In genomic region chr11:134120143-134120850, GRCh38 we compare ENCODE assay signal across 8 cellular contexts. TPM values are rescaled to one million over a fixed set of nuclear protein-coding genes. Genes with fewer than 3 reads are reported as not detected.
A peak's percentile ranks its signal among the peaks of the same experiment; 100 is the strongest.
DNase-seq lines count a peak whose midpoint lies in the region; ATAC-seq and TF ChIP-seq lines count a peak whose summit lies in the region.

No MANE protein-coding gene starts in this region.

- peaks cover 2% of the 10 kb centered on the region for H3K79me2 ChIP-seq in fibroblast of lung (ENCODE audit: control insufficient read depth, insufficient read depth, low read length)

- peak overlapping the region; percentile 4 for H3K9ac ChIP-seq in fibroblast of lung (ENCODE audit: insufficient read depth, low read length)

- no peak overlapping the region for H3K4me3 Mint-ChIP-seq in activated CD4-positive, alpha-beta memory T cell treated with anti-CD3 and anti-CD28 coated beads, Interleukin-2, amount 10 ng/mL, durations not matched to agents 7 days and 5 days

- peak; percentile 87 for ATAC-seq in aorta (ENCODE audit: low FRiP score)

- H3K27ac ChIP-seq in fibroblast of lung (ENCODE audit: insufficient read depth, low read length) = peak overlapping the region; percentile 84
- H3K27ac ChIP-seq in muscle layer of duodenum (ENCODE audit: low read length) = peak overlapping the region; percentile 88
- H3K27ac ChIP-seq in aorta (ENCODE audit: low read depth in 1 of 2, low read length in 2 of 2) = peak overlapping the region; percentile 81 to 83

- H3K4me1 Mint-ChIP-seq in activated CD4-positive, alpha-beta memory T cell treated with anti-CD3 and anti-CD28 coated beads, Interleukin-2, amount 10 ng/mL, durations not matched to agents 7 days and 5 days = peaks cover 7% of the 10 kb centered on the region

- no peaks in the 10 kb centered on the region for H4K20me1 ChIP-seq in fibroblast of lung (ENCODE audit: control insufficient read depth, extremely low read depth, insufficient read depth, low read length)

- no peaks in the 10 kb centered on the region for H3K36me3 ChIP-seq in fibroblast of lung (ENCODE audit: control insufficient read depth, insufficient read depth, low read length)
- H3K36me3 ChIP-seq in muscle layer of duodenum (ENCODE audit: control insufficient read depth in 1 of 2, insufficient read depth in 2 of 2, low read length in 2 of 2) = peaks cover 0 to 5% of the 10 kb centered on the region in 2 donors
- no peaks in the 10 kb centered on the region for H3K36me3 ChIP-seq in aorta (ENCODE audit: control insufficient read depth in 1 of 2, insufficient read depth in 2 of 2, low read length in 1 of 2)

- H3K9me3 ChIP-seq in fibroblast of lung (ENCODE audit: control insufficient read depth, insufficient read depth, low read depth, low read length) = no peaks in the 10 kb centered on the region
- H3K9me3 ChIP-seq in muscle layer of duodenum (ENCODE audit: control insufficient read depth in 1 of 2, low read length in 2 of 2) = no peaks in the 10 kb centered on the region
- H3K9me3 ChIP-seq in aorta (ENCODE audit: control insufficient read depth, low read length) = no peaks in the 10 kb centered on the region

- H3K4me3 ChIP-seq in fibroblast of lung (replicated peaks in 1 of 4; ENCODE audit: control extremely low read depth in 1 of 4, insufficient read depth in 1 of 4, low read depth in 3 of 4, low read length in 4 of 4) = peak overlapping the region; percentile 19 to 48 (median 38)
- H3K4me3 ChIP-seq in muscle layer of duodenum (ENCODE audit: low read depth in 1 of 2, low read length in 2 of 2) = peak overlapping the region; percentile 14 to 48
- H3K4me3 ChIP-seq in aorta (ENCODE audit: low read length in 2 of 2) = peak overlapping the region; percentile 9 to 38

- POLR2A ChIA-PET in activated CD4-positive, alpha-beta memory T cell treated with anti-CD3 and anti-CD28 coated beads, Interleukin-2, amount 10 ng/mL, durations not matched to agents 7 days and 5 days (lab: Charles Lee) = no interaction called here

- no peak for TF ChIP-seq CTCF in fibroblast of lung (conservative IDR thresholded peaks at IDR 0.05 in 1 of 2, IDR thresholded peaks at IDR 0.05 in 1 of 2; ENCODE audit: low read depth in 1 of 2, low read length in 2 of 2)

- CTCF ChIA-PET in activated CD4-positive, alpha-beta memory T cell treated with anti-CD3 and anti-CD28 coated beads, Interleukin-2, amount 10 ng/mL, durations not matched to agents 7 days and 5 days (lab: Charles Lee) = interaction anchor here (0.9 to 1.5 kb wide), 2 partner anchors 70 kb away, joined by 3 to 4 read pairs; no protein-coding TSS in a partner anchor

- no peaks in the 10 kb centered on the region for H3K9me3 Mint-ChIP-seq in activated CD4-positive, alpha-beta memory T cell treated with anti-CD3 and anti-CD28 coated beads, Interleukin-2, amount 10 ng/mL, durations not matched to agents 7 days and 5 days

- intact Hi-C loops in aorta (cut with DNase I) = no loop called here

- peaks cover 27% of the 10 kb centered on the region for H3K27me3 Mint-ChIP-seq in activated CD4-positive, alpha-beta memory T cell treated with anti-CD3 and anti-CD28 coated beads, Interleukin-2, amount 10 ng/mL, durations not matched to agents 7 days and 5 days

- WGBS in aorta, 2 donors = 5 to 6% methylated on average over 13 of the region's 13 CpGs

- H3K36me3 Mint-ChIP-seq in activated CD4-positive, alpha-beta memory T cell treated with anti-CD3 and anti-CD28 coated beads, Interleukin-2, amount 10 ng/mL, durations not matched to agents 7 days and 5 days (ENCODE audit: low read depth) = no peaks in the 10 kb centered on the region

- H3K27me3 ChIP-seq in fibroblast of lung (ENCODE audit: control insufficient read depth, insufficient read depth, low read length) (no peaks in the 10 kb centered on the region), muscle layer of duodenum (ENCODE audit: low read depth, low read length) (peaks cover 3% of the 10 kb centered on the region), aorta (ENCODE audit: control insufficient read depth in 1 of 2, insufficient read depth in 2 of 2, low read length in 1 of 2) (no peaks in the 10 kb centered on the region)

- no peak overlapping the region for H2AFZ ChIP-seq in fibroblast of lung (ENCODE audit: low read length)

- peak overlapping the region; percentile 95 for H3K4me2 ChIP-seq in fibroblast of lung (ENCODE audit: extremely low read depth, insufficient read depth, low read length)

- no peak overlapping the region for H3K27ac Mint-ChIP-seq in activated CD4-positive, alpha-beta memory T cell treated with anti-CD3 and anti-CD28 coated beads, Interleukin-2, amount 10 ng/mL, durations not matched to agents 7 days and 5 days

- peak; percentile 49 for DNase-seq in NCI-H146 (lab: John Stamatoyannopoulos, UW)
- DNase-seq in NCI-H146 treated with DMSO at 0.1 percent for 48 hours (lab: John Stamatoyannopoulos, UW; ENCODE audit: unreplicated experiment) = no peak
- DNase-seq in fibroblast of lung (ENCODE audit: low read depth in 2 of 2) = peak; percentile 97 to 98
- DNase-seq in aorta = peak; percentile 82 to 85
- DNase-seq in activated CD4-positive, alpha-beta memory T cell treated with anti-CD3 and anti-CD28 coated beads, Interleukin-2, amount 10 ng/mL, durations not matched to agents 7 days and 5 days = no peak
- no peak for DNase-seq in NCI-H2196 treated with DMSO at 0.1 percent for 48 hours (lab: John Stamatoyannopoulos, UW; ENCODE audit: unreplicated experiment)
- DNase-seq in activated CD8-positive, alpha-beta memory T cell treated with anti-CD3 and anti-CD28 coated beads, Interleukin-2, amount 50 U/mL, for 4 hours = no peak

- H3K4me1 ChIP-seq in fibroblast of lung (ENCODE audit: control insufficient read depth, extremely low read depth, insufficient read depth, low read length) (peaks cover 7% of the 10 kb centered on the region), muscle layer of duodenum (ENCODE audit: control insufficient read depth in 1 of 2, insufficient read depth in 2 of 2, low read length in 2 of 2) (peaks cover 0 to 20% of the 10 kb centered on the region in 2 donors), aorta (ENCODE audit: control insufficient read depth in 1 of 2, insufficient read depth in 2 of 2, low read length in 2 of 2) (peaks cover 0 to 4% of the 10 kb centered on the region in 2 donors)

RNA-seq across cellular contexts. Expression of gene JAM3, which starts 51.4 kb away (rescaled TPM):
- total RNA-seq in fibroblast of lung = 60.4 and 85.7 TPM in 2 replicates
- 44.1 and 54.5 TPM in 2 replicates for polyA plus RNA-seq in fibroblast of lung
- 34.3 and 41.9 TPM in 2 replicates for polyA plus RNA-seq in fibroblast of lung (2012)
- 53.5 and 56.9 TPM in 2 replicates for polyA minus RNA-seq in fibroblast of lung (ENCODE audit: low replicate concordance)
- 100 to 1,000 TPM in 1 of 2 donors, 10 to 100 TPM in 1; 94.9 to 102 TPM for total RNA-seq in aorta
- polyA plus RNA-seq in aorta = 10 to 100 TPM; 22.2 to 56.8 TPM
- total RNA-seq in activated CD4-positive, alpha-beta memory T cell treated with anti-CD3 and anti-CD28 coated beads, Interleukin-2, amount 10 ng/mL, durations not matched to agents 7 days and 5 days = 1 to 10 TPM; 4.5 to 5.1 TPM

Comparison
In these comparisons a context has a peak if more than half of its experiments do, and no peak if none do; other contexts are left out.
1. DNase-seq: peak in NCI-H146 (single experiment), fibroblast of lung (2 of 2) and aorta (2 of 2); none in NCI-H146 treated with DMSO at 0.1 percent for 48 hours (single experiment), activated CD4-positive, alpha-beta memory T cell treated with anti-CD3 and anti-CD28 coated beads, Interleukin-2, amount 10 ng/mL, durations not matched to agents 7 days and 5 days (single experiment), NCI-H2196 treated with DMSO at 0.1 percent for 48 hours (single experiment) and activated CD8-positive, alpha-beta memory T cell treated with anti-CD3 and anti-CD28 coated beads, Interleukin-2, amount 50 U/mL, for 4 hours (single experiment).
2. RNA of gene JAM3, which starts 51.4 kb away (total RNA-seq): 94.9 to 102 TPM in aorta and 60.4 to 85.7 TPM in fibroblast of lung; 4.5 to 5.1 TPM in activated CD4-positive, alpha-beta memory T cell treated with anti-CD3 and anti-CD28 coated beads, Interleukin-2, amount 10 ng/mL, durations not matched to agents 7 days and 5 days; every median in the first group is over 10 times any median in the second.
3. Peak in every context shown above with its lines, with median percentiles within 50 percentile points of each other: H3K27ac ChIP-seq and H3K4me3 ChIP-seq.